Comparison of ENCODE assay signal across 1 cellular context in the genomic region with DNA sequence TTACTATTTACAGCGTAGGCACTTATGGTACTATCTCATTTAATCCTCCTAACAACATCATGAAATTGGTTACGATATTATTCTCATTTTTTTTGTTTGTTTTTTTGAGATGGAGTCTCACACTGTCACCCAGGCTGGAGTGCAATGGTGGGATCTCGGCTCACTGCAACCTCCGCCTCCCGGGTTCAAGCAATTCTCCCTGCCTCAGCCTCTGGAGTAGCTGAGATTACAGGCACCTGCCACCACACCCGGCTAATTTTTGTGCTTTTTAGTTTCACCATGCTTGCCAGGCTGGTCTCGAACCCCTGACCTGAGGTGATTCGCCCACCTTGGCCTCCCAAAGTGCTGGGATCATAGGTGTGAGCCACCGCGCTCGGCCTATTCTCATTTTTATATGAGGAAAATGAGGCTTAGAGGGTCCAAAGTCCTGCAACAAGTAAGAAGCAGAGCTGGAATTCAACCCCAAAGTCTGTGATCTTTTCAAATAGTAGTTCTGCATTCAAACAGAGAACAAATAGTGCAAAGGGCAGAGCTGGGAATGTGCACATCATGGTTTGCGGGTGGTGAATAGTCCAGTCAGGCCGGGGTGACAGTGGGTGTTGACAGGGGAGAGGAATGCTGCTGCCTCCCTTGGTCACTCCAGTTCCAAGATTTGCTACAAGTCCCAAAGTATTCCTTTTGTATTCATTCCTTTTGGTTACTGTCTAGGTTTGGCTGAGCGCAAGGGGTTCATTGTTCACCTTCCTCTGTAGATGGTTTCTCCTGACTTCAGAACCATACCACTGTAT.
A peak's percentile ranks its signal among the peaks of the same experiment; 100 is the strongest.
TF ChIP-seq lines count a peak whose summit lies in the region.

No MANE protein-coding gene starts in this region.

TF ChIP-seq in HepG2, 621 proteins besides CTCF, POLR2A, EP300 and RAD21 (continued from another document and continues in another):
- TF ChIP-seq HMGXB3 (CRISPR knock-in tag; IDR thresholded peaks at IDR 0.05; ENCODE audit: borderline replicate concordance): no peak
- no peak for TF ChIP-seq ZNF24 (IDR thresholded peaks at IDR 0.05)
- peak; percentile 53; the same call in 1 of the 2 replicates for TF ChIP-seq NR2C2 (CRISPR knock-in tag; IDR thresholded peaks at IDR 0.05; ENCODE audit: borderline replicate concordance)
- no peak for TF ChIP-seq ZFP37 (CRISPR knock-in tag; IDR thresholded peaks at IDR 0.05; ENCODE audit: borderline replicate concordance)
- TF ChIP-seq CBX2 (IDR thresholded peaks at IDR 0.05; ENCODE audit: low read depth, low read length): no peak
- TF ChIP-seq CBX2 (CRISPR knock-in tag; IDR thresholded peaks at IDR 0.05; ENCODE audit: low read depth): no peak
- peak; percentile 46; the same call in 1 of the 2 replicates for TF ChIP-seq ZMYM4 (CRISPR knock-in tag; IDR thresholded peaks at IDR 0.05)
- TF ChIP-seq PHF21A (CRISPR knock-in tag; IDR thresholded peaks at IDR 0.05): peak; percentile 83
- TF ChIP-seq ELF4 (CRISPR knock-in tag; IDR thresholded peaks at IDR 0.05; ENCODE audit: borderline replicate concordance): no peak
- no peak for TF ChIP-seq DR1 (CRISPR knock-in tag; IDR thresholded peaks at IDR 0.05)
- no peak for TF ChIP-seq ZNF121 (CRISPR knock-in tag; IDR thresholded peaks at IDR 0.05)
- no peak for TF ChIP-seq EHMT2 (IDR thresholded peaks at IDR 0.05; ENCODE audit: borderline replicate concordance, low read depth, low read length)
- 0 out of 2 replicates have a peak, but pooled peaks have one; percentile 32 for TF ChIP-seq BORCS8-MEF2B (CRISPR knock-in tag; IDR thresholded peaks at IDR 0.05)
- TF ChIP-seq KMT2A (CRISPR knock-in tag; IDR thresholded peaks at IDR 0.05): peak; percentile 47; the same call in 1 of the 2 replicates
- no peak for TF ChIP-seq RBAK (CRISPR knock-in tag; IDR thresholded peaks at IDR 0.05)
- no peak for TF ChIP-seq ZNF333 (CRISPR knock-in tag; IDR thresholded peaks at IDR 0.05; ENCODE audit: borderline replicate concordance)
- TF ChIP-seq NFIC (IDR thresholded peaks at IDR 0.05; ENCODE audit: low read length): peak; percentile 63; the same call in 1 of the 2 replicates
- TF ChIP-seq ZNF263 (CRISPR knock-in tag; IDR thresholded peaks at IDR 0.05): no peak
- TF ChIP-seq RARG (CRISPR knock-in tag; IDR thresholded peaks at IDR 0.05; ENCODE audit: low read depth): no peak
- peak; percentile 50; the same call in 1 of the 2 replicates for TF ChIP-seq FOXK2 (IDR thresholded peaks at IDR 0.05)
- TF ChIP-seq ISX (CRISPR knock-in tag; conservative IDR thresholded peaks at IDR 0.05): no peak
- peak; percentile 46; the same call in 1 of the 2 replicates for TF ChIP-seq ZNF644 (CRISPR knock-in tag; IDR thresholded peaks at IDR 0.05; ENCODE audit: low read depth)
- TF ChIP-seq THAP11 (CRISPR knock-in tag; IDR thresholded peaks at IDR 0.05): peak; percentile 43
- TF ChIP-seq, protein P1, sequence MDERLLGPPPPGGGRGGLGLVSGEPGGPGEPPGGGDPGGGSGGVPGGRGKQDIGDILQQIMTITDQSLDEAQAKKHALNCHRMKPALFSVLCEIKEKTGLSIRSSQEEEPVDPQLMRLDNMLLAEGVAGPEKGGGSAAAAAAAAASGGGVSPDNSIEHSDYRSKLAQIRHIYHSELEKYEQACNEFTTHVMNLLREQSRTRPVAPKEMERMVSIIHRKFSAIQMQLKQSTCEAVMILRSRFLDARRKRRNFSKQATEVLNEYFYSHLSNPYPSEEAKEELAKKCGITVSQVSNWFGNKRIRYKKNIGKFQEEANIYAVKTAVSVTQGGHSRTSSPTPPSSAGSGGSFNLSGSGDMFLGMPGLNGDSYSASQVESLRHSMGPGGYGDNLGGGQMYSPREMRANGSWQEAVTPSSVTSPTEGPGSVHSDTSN (CRISPR knock-in tag; IDR thresholded peaks at IDR 0.05): no peak
- TF ChIP-seq, protein P2, sequence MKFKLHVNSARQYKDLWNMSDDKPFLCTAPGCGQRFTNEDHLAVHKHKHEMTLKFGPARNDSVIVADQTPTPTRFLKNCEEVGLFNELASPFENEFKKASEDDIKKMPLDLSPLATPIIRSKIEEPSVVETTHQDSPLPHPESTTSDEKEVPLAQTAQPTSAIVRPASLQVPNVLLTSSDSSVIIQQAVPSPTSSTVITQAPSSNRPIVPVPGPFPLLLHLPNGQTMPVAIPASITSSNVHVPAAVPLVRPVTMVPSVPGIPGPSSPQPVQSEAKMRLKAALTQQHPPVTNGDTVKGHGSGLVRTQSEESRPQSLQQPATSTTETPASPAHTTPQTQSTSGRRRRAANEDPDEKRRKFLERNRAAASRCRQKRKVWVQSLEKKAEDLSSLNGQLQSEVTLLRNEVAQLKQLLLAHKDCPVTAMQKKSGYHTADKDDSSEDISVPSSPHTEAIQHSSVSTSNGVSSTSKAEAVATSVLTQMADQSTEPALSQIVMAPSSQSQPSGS (CRISPR knock-in tag; IDR thresholded peaks at IDR 0.05): no peak
- peak; percentile 79 for TF ChIP-seq CREM (IDR thresholded peaks at IDR 0.05)
- no peak for TF ChIP-seq CREM (CRISPR knock-in tag; IDR thresholded peaks at IDR 0.05)
- TF ChIP-seq ZNF432 (CRISPR knock-in tag; IDR thresholded peaks at IDR 0.05; ENCODE audit: borderline replicate concordance): no peak
- peak; percentile 55; the same call in 1 of the 2 replicates for TF ChIP-seq MIER3 (CRISPR knock-in tag; IDR thresholded peaks at IDR 0.05; ENCODE audit: borderline replicate concordance)
- TF ChIP-seq ZNF337 (CRISPR knock-in tag; IDR thresholded peaks at IDR 0.05; ENCODE audit: borderline replicate concordance, low read depth): no peak
- TF ChIP-seq, protein P3, sequence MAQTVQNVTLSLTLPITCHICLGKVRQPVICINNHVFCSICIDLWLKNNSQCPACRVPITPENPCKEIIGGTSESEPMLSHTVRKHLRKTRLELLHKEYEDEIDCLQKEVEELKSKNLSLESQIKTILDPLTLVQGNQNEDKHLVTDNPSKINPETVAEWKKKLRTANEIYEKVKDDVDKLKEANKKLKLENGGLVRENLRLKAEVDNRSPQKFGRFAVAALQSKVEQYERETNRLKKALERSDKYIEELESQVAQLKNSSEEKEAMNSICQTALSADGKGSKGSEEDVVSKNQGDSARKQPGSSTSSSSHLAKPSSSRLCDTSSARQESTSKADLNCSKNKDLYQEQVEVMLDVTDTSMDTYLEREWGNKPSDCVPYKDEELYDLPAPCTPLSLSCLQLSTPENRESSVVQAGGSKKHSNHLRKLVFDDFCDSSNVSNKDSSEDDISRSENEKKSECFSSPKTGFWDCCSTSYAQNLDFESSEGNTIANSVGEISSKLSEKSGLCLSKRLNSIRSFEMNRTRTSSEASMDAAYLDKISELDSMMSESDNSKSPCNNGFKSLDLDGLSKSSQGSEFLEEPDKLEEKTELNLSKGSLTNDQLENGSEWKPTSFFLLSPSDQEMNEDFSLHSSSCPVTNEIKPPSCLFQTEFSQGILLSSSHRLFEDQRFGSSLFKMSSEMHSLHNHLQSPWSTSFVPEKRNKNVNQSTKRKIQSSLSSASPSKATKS (CRISPR knock-in tag; IDR thresholded peaks at IDR 0.05): no peak
- peak; percentile 82 for TF ChIP-seq ZNF670 (CRISPR knock-in tag; IDR thresholded peaks at IDR 0.05; ENCODE audit: borderline replicate concordance)
- TF ChIP-seq, protein P4, sequence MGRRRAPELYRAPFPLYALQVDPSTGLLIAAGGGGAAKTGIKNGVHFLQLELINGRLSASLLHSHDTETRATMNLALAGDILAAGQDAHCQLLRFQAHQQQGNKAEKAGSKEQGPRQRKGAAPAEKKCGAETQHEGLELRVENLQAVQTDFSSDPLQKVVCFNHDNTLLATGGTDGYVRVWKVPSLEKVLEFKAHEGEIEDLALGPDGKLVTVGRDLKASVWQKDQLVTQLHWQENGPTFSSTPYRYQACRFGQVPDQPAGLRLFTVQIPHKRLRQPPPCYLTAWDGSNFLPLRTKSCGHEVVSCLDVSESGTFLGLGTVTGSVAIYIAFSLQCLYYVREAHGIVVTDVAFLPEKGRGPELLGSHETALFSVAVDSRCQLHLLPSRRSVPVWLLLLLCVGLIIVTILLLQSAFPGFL (CRISPR knock-in tag; IDR thresholded peaks at IDR 0.05): no peak
- no peak for TF ChIP-seq ZNF407 (CRISPR knock-in tag; IDR thresholded peaks at IDR 0.05; ENCODE audit: not compliant biosample characterization)
- TF ChIP-seq KAT8 (CRISPR knock-in tag; IDR thresholded peaks at IDR 0.05): peak; percentile 44
- TF ChIP-seq SIX4 (CRISPR knock-in tag; IDR thresholded peaks at IDR 0.05): peak; percentile 58; the same call in 1 of the 2 replicates
- TF ChIP-seq ZNF567 (CRISPR knock-in tag; IDR thresholded peaks at IDR 0.05; ENCODE audit: borderline replicate concordance): no peak
- peak; percentile 84 for TF ChIP-seq ZNF350 (CRISPR knock-in tag; IDR thresholded peaks at IDR 0.05; ENCODE audit: borderline replicate concordance, low read depth)
- TF ChIP-seq KAT7 (CRISPR knock-in tag; IDR thresholded peaks at IDR 0.05; ENCODE audit: borderline replicate concordance): no peak; the same call in 1 of the 2 replicates
- TF ChIP-seq FOXJ3 (CRISPR knock-in tag; IDR thresholded peaks at IDR 0.05; ENCODE audit: borderline replicate concordance): no peak
- no peak for TF ChIP-seq ATF3 (CRISPR knock-in tag; IDR thresholded peaks at IDR 0.05)
- TF ChIP-seq ZNF354B (CRISPR knock-in tag; IDR thresholded peaks at IDR 0.05): no peak; the same call in 1 of the 2 replicates
- no peak for TF ChIP-seq XBP1 (CRISPR knock-in tag; IDR thresholded peaks at IDR 0.05)
- no peak for TF ChIP-seq ZNF616 (CRISPR knock-in tag; IDR thresholded peaks at IDR 0.05; ENCODE audit: low read depth)
